Comparison of ENCODE assay signal across 17 cellular contexts in genomic region chr9:128271512-128271911, GRCh38. TPM values are rescaled to one million over a fixed set of nuclear protein-coding genes. Genes with fewer than 3 reads are reported as not detected.
A peak's percentile ranks its signal among the peaks of the same experiment; 100 is the strongest.
DNase-seq lines count a peak whose midpoint lies in the region; TF ChIP-seq lines count a peak whose summit lies in the region.
"Had no signal": no experiment of that assay in that cellular context is flagged by ENCODE, and none has a peak within 500 bp of the region (broad histone marks: within the 10 kb centered on the region; RNA-seq: fewer than 3 reads in every experiment).

No MANE protein-coding gene starts in this region.

- H3K79me2 ChIP-seq in smooth muscle cell (ENCODE audit: low read depth): peaks cover 48% of the 10 kb centered on the region
- peaks cover 4% of the 10 kb centered on the region for H3K79me2 ChIP-seq in mesendoderm (ENCODE audit: control insufficient read depth, insufficient read depth, low read length)

- H2BK5ac ChIP-seq in mesendoderm (ENCODE audit: low read length): no peak overlapping the region

- no peak overlapping the region for H2AK5ac ChIP-seq in mesendoderm (ENCODE audit: low read length)

- H3K27ac Mint-ChIP-seq in HFFc6: peak overlapping the region; percentile 45; the same call in 1 of the 2 replicates
- H3K27ac Mint-ChIP-seq: H9 had no signal

- peaks cover 75% of the 10 kb centered on the region for H4K20me1 ChIP-seq in smooth muscle cell (ENCODE audit: low read depth)

- peaks cover 32% of the 10 kb centered on the region for H3K36me3 Mint-ChIP-seq in HFFc6 (ENCODE audit: low read depth)

- H3K4ac ChIP-seq in mesendoderm (ENCODE audit: low read depth, low read length): no peak overlapping the region

- WGBS in esophagus squamous epithelium, 2 donors: 70 to 78% methylated on average over 5 of the region's 5 CpGs
- WGBS in smooth muscle cell (ENCODE audit: low lambda C conversion rate): 88% methylated on average over 5 of the region's 5 CpGs
- no CpG with 5 or more reads among the region's 5 CpGs for WGBS in mesendoderm (ENCODE audit: extremely low coverage, insufficient coverage, low lambda C conversion rate)

- H3K9ac ChIP-seq in smooth muscle cell (ENCODE audit: low read depth) (no peak overlapping the region), mesendoderm (ENCODE audit: low read length) (no peak overlapping the region)
- H3K9ac ChIP-seq: KMS-11 had no signal

- H3K9me3 Mint-ChIP-seq in HFFc6: no peaks in the 10 kb centered on the region
- H3K9me3 Mint-ChIP-seq: CD14-positive monocyte had no signal

- no peaks in the 10 kb centered on the region for H3F3A ChIP-seq in smooth muscle cell (ENCODE audit: low read depth)

- H4K8ac ChIP-seq in mesendoderm (ENCODE audit: low read depth, low read length): no peak overlapping the region

- no peak for DNase-seq in HFFc6
- no peak for DNase-seq in RWPE1 (ENCODE audit: low spot score)
- DNase-seq in esophagus squamous epithelium (lab: John Stamatoyannopoulos, UW): no peak
- no peak for DNase-seq in smooth muscle cell (lab: John Stamatoyannopoulos, UW; ENCODE audit: unreplicated experiment)
- DNase-seq in activated CD4-positive, alpha-beta T cell treated with anti-CD3 and anti-CD28 coated beads for 1 hour: no peak
- DNase-seq in mesendoderm: no peak
- no peak for DNase-seq in Ammon's horn (ENCODE audit: low spot score)
- DNase-seq: ACHN, DMS 273 treated with DMSO at 0.1 percent for 48 hours, H9, MG63, NCI-H1092, NCI-H1436 treated with DMSO at 0.1 percent for 48 hours, NCI-H2029, NCI-H526 had no signal

- H3K56ac ChIP-seq in mesendoderm (ENCODE audit: low read length): no peak overlapping the region

- no peak overlapping the region for H3K18ac ChIP-seq in mesendoderm (ENCODE audit: low read length)

- no peak overlapping the region for H3K23ac ChIP-seq in mesendoderm (ENCODE audit: low read length)

- H3K4me3 ChIP-seq in esophagus squamous epithelium: no peak overlapping the region
- H3K4me3 ChIP-seq in smooth muscle cell: no peak overlapping the region
- H3K4me3 ChIP-seq in mesendoderm (ENCODE audit: low read length): no peak overlapping the region
- H3K4me3 ChIP-seq: MG63 had no signal

- H3K79me1 ChIP-seq in mesendoderm (ENCODE audit: low read length): peaks cover 5% of the 10 kb centered on the region

- peaks cover 10 to 63% (median 15%) of the 10 kb centered on the region in 3 donors for H3K36me3 ChIP-seq in esophagus squamous epithelium
- H3K36me3 ChIP-seq in smooth muscle cell (ENCODE audit: low read depth): peaks cover 11% of the 10 kb centered on the region
- H3K36me3 ChIP-seq in mesendoderm (ENCODE audit: control insufficient read depth, insufficient read depth, low read length): peaks cover 5% of the 10 kb centered on the region

- H2AFZ ChIP-seq in smooth muscle cell (ENCODE audit: low read depth): no peak overlapping the region

- H3K27me3 Mint-ChIP-seq in HFFc6 (ENCODE audit: insufficient read depth): peaks cover 10% of the 10 kb centered on the region

- no peak overlapping the region for H3K4me2 ChIP-seq in smooth muscle cell
- no peak overlapping the region for H3K4me2 ChIP-seq in mesendoderm (ENCODE audit: low read length)
- H3K4me2 ChIP-seq: KMS-11 had no signal

- no peak for TF ChIP-seq POLR2A in esophagus squamous epithelium (IDR thresholded peaks at IDR 0.05)

- intact Hi-C loops in esophagus squamous epithelium (cut with DNase I): no loop called here

- no peak overlapping the region for H2BK120ac ChIP-seq in mesendoderm (ENCODE audit: low read depth, low read length)

- no peak overlapping the region for H2BK15ac ChIP-seq in mesendoderm (replicated peaks; ENCODE audit: low read depth)

- TF ChIP-seq CTCF in HFFc6 (IDR thresholded peaks at IDR 0.05): no peak
- no peak for TF ChIP-seq CTCF in RWPE1 (conservative IDR thresholded peaks at IDR 0.05; ENCODE audit: low read depth)
- no peak for TF ChIP-seq CTCF in esophagus squamous epithelium (IDR thresholded peaks at IDR 0.05)
- no peak for TF ChIP-seq CTCF in smooth muscle cell (IDR thresholded peaks at IDR 0.05; ENCODE audit: borderline replicate concordance, insufficient read depth, poor library complexity, severe bottlenecking)

- CTCF ChIA-PET in RWPE1 (lab: Yijun Ruan, JAX): interaction anchor here (0.6 to 2.3 kb wide), 4 partner anchors 17 to 363 kb away, joined by 3 to 9 read pairs (median 4); no protein-coding TSS in a partner anchor

- H3K27ac ChIP-seq in RWPE1 (peak overlapping the region; percentile 22), esophagus squamous epithelium (peak overlapping the region; percentile 42 to 80 (median 64)), smooth muscle cell (ENCODE audit: low read depth) (peak overlapping the region; percentile 69), mesendoderm (ENCODE audit: low read depth, low read length) (no peak overlapping the region)
- H3K27ac ChIP-seq: KMS-11 had no signal

- H3K9me3 ChIP-seq in esophagus squamous epithelium: no peaks in the 10 kb centered on the region
- H3K9me3 ChIP-seq in smooth muscle cell (replicated peaks; ENCODE audit: low read depth): no peaks in the 10 kb centered on the region
- H3K9me3 ChIP-seq: MG63 had no signal

- H3K4me3 Mint-ChIP-seq in HFFc6: no peak overlapping the region
- H3K4me3 Mint-ChIP-seq: CD14-positive monocyte, H9 had no signal

- peaks cover 18 to 76% (median 22%) of the 10 kb centered on the region in 3 donors for H3K4me1 ChIP-seq in esophagus squamous epithelium
- H3K4me1 ChIP-seq in smooth muscle cell (ENCODE audit: low read depth): peaks cover 5% of the 10 kb centered on the region
- H3K4me1 ChIP-seq in mesendoderm (ENCODE audit: control insufficient read depth, low read depth, low read length): no peaks in the 10 kb centered on the region

- peaks cover 18% of the 10 kb centered on the region for H3K4me1 Mint-ChIP-seq in HFFc6 (ENCODE audit: low read depth)

- no peak overlapping the region for H4K5ac ChIP-seq in mesendoderm (ENCODE audit: low read length)

- H3K27me3 ChIP-seq in esophagus squamous epithelium: no peaks in the 10 kb centered on the region
- no peaks in the 10 kb centered on the region for H3K27me3 ChIP-seq in smooth muscle cell (ENCODE audit: low read depth)
- no peaks in the 10 kb centered on the region for H3K27me3 ChIP-seq in mesendoderm (ENCODE audit: insufficient read depth, low read length, poor library complexity)
- H3K27me3 ChIP-seq: MG63 had no signal

- POLR2A ChIA-PET in RWPE1 (lab: Yijun Ruan, JAX; ENCODE audit: low non-redundant PET): interaction anchor here (0.5 kb wide), 1 partner anchor 154 kb away, joined by 3 read pairs; no protein-coding TSS in a partner anchor

RNA-seq across cellular contexts. Expression of gene GOLGA2, which starts 4.3 kb away (rescaled TPM):
- 100 to 1,000 TPM; 142 to 167 (median 156) TPM for total RNA-seq in HFFc6 (2021; fragmentation: NEBNext Ultra II Directional; extraction: Animal tissue kit (Norgen Biotek cat#: 25700))
- total RNA-seq in esophagus squamous epithelium: 10 to 100 TPM; 76.1 to 92.0 (median 89.2) TPM
- total RNA-seq in smooth muscle cell: 99.5 and 101 TPM in 2 replicates
- polyA plus RNA-seq in smooth muscle cell: 55.4 and 70.1 TPM in 2 replicates
- polyA plus RNA-seq in mesendoderm (2013, experiment 1 of 2): 27.1 TPM
- polyA plus RNA-seq in mesendoderm (2013, experiment 2 of 2): 28.3 TPM

RNA-seq across cellular contexts. Expression of gene SWI5, which starts 4.6 kb away (rescaled TPM):
- total RNA-seq in HFFc6 (2021; fragmentation: NEBNext Ultra II Directional; extraction: Animal tissue kit (Norgen Biotek cat#: 25700)): 10 to 100 TPM; 40.7 to 46.7 (median 41.9) TPM
- total RNA-seq in esophagus squamous epithelium (10 to 100 TPM; 15.2 to 28.2 (median 17.5) TPM), smooth muscle cell (41.0 and 47.1 TPM in 2 replicates)
- polyA plus RNA-seq in smooth muscle cell: 71.1 and 77.2 TPM in 2 replicates
- 24.0 TPM for polyA plus RNA-seq in mesendoderm (2013, experiment 1 of 2)
- 25.1 TPM for polyA plus RNA-seq in mesendoderm (2013, experiment 2 of 2)

RNA-seq across cellular contexts. Expression of gene TRUB2, which starts 50.7 kb away (rescaled TPM):
- total RNA-seq in HFFc6 (2021; fragmentation: NEBNext Ultra II Directional; extraction: Animal tissue kit (Norgen Biotek cat#: 25700)): 10 to 100 TPM; 27.0 to 38.5 (median 34.3) TPM
- total RNA-seq in esophagus squamous epithelium: 10 to 100 TPM; 13.2 to 15.6 (median 15.3) TPM
- total RNA-seq in smooth muscle cell: 5.2 and 9.0 TPM in 2 replicates
- 25.1 and 33.2 TPM in 2 replicates for polyA plus RNA-seq in smooth muscle cell
- polyA plus RNA-seq in mesendoderm (2013, experiment 1 of 2): 27.3 TPM
- 25.6 TPM for polyA plus RNA-seq in mesendoderm (2013, experiment 2 of 2)

RNA-seq across cellular contexts. Expression of gene COQ4, which starts 51.1 kb away (rescaled TPM):
- 10 to 100 TPM; 29.8 to 33.3 (median 31.3) TPM for total RNA-seq in HFFc6 (2021; fragmentation: NEBNext Ultra II Directional; extraction: Animal tissue kit (Norgen Biotek cat#: 25700))
- 10 to 100 TPM; 55.5 to 89.2 (median 77.9) TPM for total RNA-seq in esophagus squamous epithelium
- total RNA-seq in smooth muscle cell: 16.7 and 23.5 TPM in 2 replicates
- polyA plus RNA-seq in smooth muscle cell: 37.5 and 51.0 TPM in 2 replicates
- 32.5 TPM for polyA plus RNA-seq in mesendoderm (2013, experiment 1 of 2)
- 31.6 TPM for polyA plus RNA-seq in mesendoderm (2013, experiment 2 of 2)
